6 cellular contexts compared by ENCODE assay signal in the genomic region with DNA sequence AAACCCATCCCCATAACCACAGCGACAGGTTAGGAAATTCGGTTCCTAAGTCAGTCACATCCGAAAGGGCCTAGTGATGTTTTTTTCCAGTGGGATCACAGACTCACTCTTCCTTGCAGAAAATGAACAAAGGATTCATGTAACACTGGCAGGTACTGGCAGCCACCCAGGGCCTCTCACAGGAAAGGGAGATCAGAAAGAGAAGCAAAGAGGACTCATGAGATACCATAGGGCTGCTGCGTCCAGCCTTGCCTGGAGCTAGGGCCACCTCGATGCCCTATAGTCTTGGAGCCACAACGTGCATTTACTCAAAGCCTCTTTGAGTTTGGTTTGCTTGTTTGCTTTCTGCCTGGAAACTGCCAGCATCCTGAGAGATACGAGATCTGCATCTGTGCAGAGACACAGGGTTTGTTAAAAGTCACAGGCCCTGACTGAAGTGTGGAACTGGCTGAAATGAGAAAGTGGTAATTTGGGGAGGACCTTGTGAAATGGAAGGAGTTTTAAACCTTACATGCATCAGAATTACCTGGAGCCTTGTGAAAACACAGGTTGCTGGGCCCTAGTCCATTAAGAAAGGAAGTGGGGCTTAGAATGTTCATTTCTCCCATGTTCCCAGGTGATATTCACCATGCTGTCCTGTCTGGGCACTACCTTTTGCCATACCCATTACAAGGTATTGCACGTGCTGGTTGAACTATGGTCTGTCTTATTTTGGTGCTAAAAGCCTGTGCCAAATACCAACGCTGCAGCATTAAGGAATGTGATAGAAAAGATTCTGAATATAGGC. TPM values are rescaled to one million over a fixed set of nuclear protein-coding genes. Genes with fewer than 3 reads are reported as not detected.
"Had no signal": no experiment of that assay in that cellular context is flagged by ENCODE, and none has a peak within 500 bp of the region (broad histone marks: within the 10 kb centered on the region; RNA-seq: fewer than 3 reads in every experiment).

No MANE protein-coding gene starts in this region.

RNA-seq across cellular contexts. Expression of gene CCL3L1, which starts 5.8 kb away (rescaled TPM):
- total RNA-seq: ascending aorta, bronchial epithelial cell, Right ventricle myocardium superior, SJCRH30 had no signal
- polyA plus RNA-seq: SK-N-SH had no signal

RNA-seq across cellular contexts. Expression of gene TBC1D3B, which starts 14.3 kb away (rescaled TPM):
- total RNA-seq: ascending aorta, body of pancreas had no signal

RNA-seq across cellular contexts. Expression of gene CCL4L2, which starts 20.1 kb away (rescaled TPM):
- total RNA-seq: ascending aorta, body of pancreas, bronchial epithelial cell, Right ventricle myocardium superior, SJCRH30 had no signal
- polyA plus RNA-seq: SK-N-SH had no signal
